Comparison of ENCODE assay signal across 23 cellular contexts in the genomic region with DNA sequence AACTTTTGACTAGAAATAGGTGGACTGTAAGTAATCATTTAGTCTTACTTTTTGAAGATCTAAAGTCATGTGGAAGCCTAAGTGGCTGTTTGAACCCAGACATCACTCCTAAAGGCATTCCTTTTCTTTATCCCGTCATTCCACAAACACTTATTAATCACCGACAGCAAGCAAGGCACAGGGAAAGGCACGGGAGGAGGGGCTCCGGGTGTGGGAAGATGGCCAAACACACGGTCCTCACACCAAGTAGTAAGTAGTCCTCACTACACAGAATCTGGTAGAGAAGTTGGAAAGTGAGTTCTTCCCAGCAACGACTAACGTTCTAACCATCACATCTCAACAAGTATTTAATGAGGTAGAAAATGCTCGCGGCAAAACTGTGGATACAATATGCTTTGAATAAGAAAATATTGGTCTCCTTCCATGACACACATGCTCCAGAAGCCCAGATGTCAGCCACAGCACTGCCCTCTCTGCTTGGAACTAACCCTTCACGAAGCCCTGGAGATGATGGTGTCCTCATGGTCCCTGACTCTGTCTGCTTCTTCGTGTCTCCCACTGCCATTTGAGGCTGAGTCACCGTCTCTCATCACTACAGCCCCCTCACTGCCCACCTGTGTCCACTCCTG.
"Had no signal": no experiment of that assay in that cellular context is flagged by ENCODE, and none has a peak within 500 bp of the region (broad histone marks: within the 10 kb centered on the region; RNA-seq: fewer than 3 reads in every experiment).

No MANE protein-coding gene starts in this region.

- H3K27ac Mint-ChIP-seq: activated naive CD4-positive, alpha-beta T cell treated with anti-CD3 and anti-CD28 coated beads, Interleukin-2, amount 50 U/mL, for 72 hours; activated T-cell treated with anti-CD3 and anti-CD28 coated beads, Interleukin-2, amount 50 U/mL, for 24 hours; activated T-helper 17 cell treated with anti-CD3 and anti-CD28 coated beads, Interleukin-2, amount 50 U/mL, for 72 hours; natural killer cell treated with Interleukin-12 subunit alpha and Interleukin-12 subunit beta and Interleukin-15 and Interleukin-18, amount 100 ng/mL, for 72 hours; progenitor cell of endocrine pancreas; WTC11 had no signal

- H3K4me3 ChIP-seq: gastrocnemius medialis, thoracic aorta, upper lobe of right lung had no signal

- H3K4me1 Mint-ChIP-seq: activated T-helper 17 cell treated with anti-CD3 and anti-CD28 coated beads, Interleukin-2, amount 50 U/mL, for 72 hours had no signal

- H3K36me3 Mint-ChIP-seq: activated naive CD4-positive, alpha-beta T cell treated with anti-CD3 and anti-CD28 coated beads, Interleukin-2, amount 50 U/mL, for 72 hours; natural killer cell treated with Interleukin-12 subunit alpha and Interleukin-12 subunit beta and Interleukin-15 and Interleukin-18, amount 100 ng/mL, for 72 hours; WTC11 had no signal

- H3K9me3 ChIP-seq: gastrocnemius medialis, thoracic aorta, upper lobe of right lung had no signal

- H3K36me3 ChIP-seq: gastrocnemius medialis, thoracic aorta, upper lobe of right lung had no signal

- H3K9me3 Mint-ChIP-seq: activated naive CD4-positive, alpha-beta T cell treated with anti-CD3 and anti-CD28 coated beads, Interleukin-2, amount 50 U/mL, for 72 hours; activated T-cell treated with anti-CD3 and anti-CD28 coated beads, Interleukin-2, amount 50 U/mL, for 24 hours; activated T-helper 17 cell treated with anti-CD3 and anti-CD28 coated beads, Interleukin-2, amount 50 U/mL, for 72 hours; natural killer cell treated with Interleukin-12 subunit alpha and Interleukin-12 subunit beta and Interleukin-15 and Interleukin-18, amount 100 ng/mL, for 72 hours; WTC11 had no signal

- ATAC-seq: activated naive CD4-positive, alpha-beta T cell treated with anti-CD3 and anti-CD28 coated beads, Interleukin-2, amount 50 U/mL, for 72 hours; activated T-helper 17 cell treated with anti-CD3 and anti-CD28 coated beads, Interleukin-2, amount 50 U/mL, for 72 hours; gastrocnemius medialis; natural killer cell treated with Interleukin-12 subunit alpha and Interleukin-12 subunit beta and Interleukin-15 and Interleukin-18, amount 100 ng/mL, for 72 hours; upper lobe of right lung; WTC11 had no signal

- H3K4me3 Mint-ChIP-seq: activated T-cell treated with anti-CD3 and anti-CD28 coated beads, Interleukin-2, amount 50 U/mL, for 24 hours; activated T-helper 17 cell treated with anti-CD3 and anti-CD28 coated beads, Interleukin-2, amount 50 U/mL, for 72 hours; natural killer cell treated with Interleukin-12 subunit alpha and Interleukin-12 subunit beta and Interleukin-15 and Interleukin-18, amount 100 ng/mL, for 72 hours; WTC11 had no signal

- H3K27ac ChIP-seq: gastrocnemius medialis, thoracic aorta, upper lobe of right lung had no signal

- H3K4me1 ChIP-seq: gastrocnemius medialis had no signal

- H3K27me3 ChIP-seq: gastrocnemius medialis, upper lobe of right lung had no signal

- DNase-seq: activated CD4-positive, alpha-beta T cell treated with anti-CD3 and anti-CD28 coated beads, Interleukin-2, amount 50 U/mL, for 4 hours; activated CD8-positive, alpha-beta memory T cell treated with anti-CD3 and anti-CD28 coated beads for 24 hours; activated CD8-positive, alpha-beta memory T cell treated with anti-CD3 and anti-CD28 coated beads, Interleukin-2, amount 50 U/mL, for 4 hours; activated T-cell treated with anti-CD3 and anti-CD28 coated beads, Interleukin-2, amount 50 U/mL, for 24 hours; aorta; central memory CD4-positive, alpha-beta T cell; dermis blood vessel endothelial cell; effector CD8-positive, alpha-beta T cell; gastrocnemius medialis; hypothalamus; left ventricle myocardium superior; mammary epithelial cell; retina; stimulated activated CD4-positive, alpha-beta T cell treated with anti-CD3 and anti-CD28 coated beads, Interleukin-4, amount 100 ng/mL, for 24 hours; stimulated activated naive CD4-positive, alpha-beta T cell treated with Interleukin-2 at 50 U/mL for 16 hours; T-helper 9 cell; upper lobe of right lung had no signal
